ENCODE assay signal across 15 cellular contexts in genomic region chr17:48595107-48595999, GRCh38. TPM values are rescaled to one million over a fixed set of nuclear protein-coding genes. Genes with fewer than 3 reads are reported as not detected.
DNase-seq lines count a peak whose midpoint lies in the region; ATAC-seq and TF ChIP-seq lines count a peak whose summit lies in the region.
"Had no signal": no experiment of that assay in that cellular context is flagged by ENCODE, and none has a peak within 500 bp of the region (broad histone marks: within the 10 kb centered on the region; RNA-seq: fewer than 3 reads in every experiment).

No MANE protein-coding gene starts in this region.

- DNase-seq in activated naive CD4-positive, alpha-beta T cell treated with anti-CD3 and anti-CD28 coated beads, Interleukin-2, amount 10 ng/mL, durations not matched to agents 7 days and 5 days = no peak
- DNase-seq in astrocyte of the spinal cord (ENCODE audit: low read depth, low spot score) (no peak), transverse colon (no peak), RWPE1 (ENCODE audit: low spot score) (no peak), T-helper 9 cell (no peak)
- DNase-seq: HFFc6, NCI-H1694 treated with DMSO at 0.1 percent for 48 hours, NCI-H510A treated with DMSO at 0.1 percent for 48 hours, PC-9, small intestine, testis had no signal

- TF ChIP-seq POLR2A in transverse colon (IDR thresholded peaks at IDR 0.05) = no peak

- in situ Hi-C loops in astrocyte of the spinal cord (cut with HindIII; ENCODE audit: low sequenced_read_pairs) (no loop called here), transverse colon (cut with MboI; ENCODE audit: low pct_ligation_motif_present in 1 of 4, low pct_unique_long_range_greater_than_20kb in 1 of 4, low sequenced_read_pairs in 3 of 4) (loop anchor here in 2 of 4 donors (10.0 kb wide), 2 partner anchors 101 to 251 kb away; no protein-coding TSS in a partner anchor)

- H3K4me1 ChIP-seq in muscle layer of duodenum (ENCODE audit: control insufficient read depth in 1 of 2, insufficient read depth in 2 of 2, low read length in 2 of 2) = peaks cover 11 to 29% of the 10 kb centered on the region in 2 donors
- peaks cover 15 to 91% (median 50%) of the 10 kb centered on the region in 4 donors for H3K4me1 ChIP-seq in transverse colon
- H3K4me1 ChIP-seq: testis had no signal

- peaks cover 48% of the 10 kb centered on the region for H3K4me1 Mint-ChIP-seq in activated naive CD4-positive, alpha-beta T cell treated with anti-CD3 and anti-CD28 coated beads, Interleukin-2, amount 50 U/mL, for 24 hours
- H3K4me1 Mint-ChIP-seq in activated naive CD4-positive, alpha-beta T cell treated with anti-CD3 and anti-CD28 coated beads, Interleukin-2, amount 10 ng/mL, durations not matched to agents 7 days and 5 days = peaks cover 51% of the 10 kb centered on the region

- H3K27ac Mint-ChIP-seq in activated naive CD4-positive, alpha-beta T cell treated with anti-CD3 and anti-CD28 coated beads, Interleukin-2, amount 50 U/mL, for 24 hours = peak overlapping the region; percentile 76
- H3K27ac Mint-ChIP-seq in activated naive CD4-positive, alpha-beta T cell treated with anti-CD3 and anti-CD28 coated beads, Interleukin-2, amount 10 ng/mL, durations not matched to agents 7 days and 5 days = no peak overlapping the region
- H3K27ac Mint-ChIP-seq: HFFc6 had no signal

- peaks cover 2% of the 10 kb centered on the region for H3K36me3 Mint-ChIP-seq in activated naive CD4-positive, alpha-beta T cell treated with anti-CD3 and anti-CD28 coated beads, Interleukin-2, amount 50 U/mL, for 24 hours
- no peaks in the 10 kb centered on the region for H3K36me3 Mint-ChIP-seq in activated naive CD4-positive, alpha-beta T cell treated with anti-CD3 and anti-CD28 coated beads, Interleukin-2, amount 10 ng/mL, durations not matched to agents 7 days and 5 days

- no peak for TF ChIP-seq EP300 in transverse colon (IDR thresholded peaks at IDR 0.05; ENCODE audit: low read depth)

- H3K4me3 ChIP-seq in astrocyte of the spinal cord (ENCODE audit: low read depth, low read length) = peak overlapping the region; percentile 57
- H3K4me3 ChIP-seq in muscle layer of duodenum (ENCODE audit: low read depth in 1 of 2, low read length in 2 of 2) = peak overlapping the region in 1 of 2 donors; percentile 76
- peak overlapping the region in 2 of 4 donors; percentile 45 to 64 for H3K4me3 ChIP-seq in transverse colon
- H3K4me3 ChIP-seq: PC-9 had no signal

- CTCF ChIA-PET in activated naive CD4-positive, alpha-beta T cell treated with anti-CD3 and anti-CD28 coated beads, Interleukin-2, amount 10 ng/mL, durations not matched to agents 7 days and 5 days (lab: Charles Lee) = interaction anchor here (0.5 to 3.8 kb wide), 7 partner anchors 8 to 569 kb away, joined by 3 to 24 read pairs (median 4); no protein-coding TSS in a partner anchor
- CTCF ChIA-PET in RWPE1 (lab: Yijun Ruan, JAX) = no interaction called here

- ATAC-seq in GM18873 (IDR thresholded peaks at IDR 0.05; ENCODE audit: low FRiP score, unreplicated experiment) = no peak

- H3K27ac ChIP-seq in muscle layer of duodenum (ENCODE audit: low read length) (peak overlapping the region; percentile 67), transverse colon (peak overlapping the region; percentile 89 to 95 (median 92)), RWPE1 (no peak overlapping the region)
- H3K27ac ChIP-seq: HL-60, PC-9, testis had no signal

- peaks cover 8% of the 10 kb centered on the region for H3K27me3 ChIP-seq in muscle layer of duodenum (ENCODE audit: low read depth, low read length)
- H3K27me3 ChIP-seq in transverse colon = peaks cover 5% of the 10 kb centered on the region
- H3K27me3 ChIP-seq: testis had no signal

- intact Hi-C loops in transverse colon (cut with DNase I; ENCODE audit: low total_unique reads) = loop anchor here (5.0 kb wide), 1 partner anchor 243 kb away; no protein-coding TSS in a partner anchor

- 66 to 76% methylated on average over 12 to 26 of the region's 26 CpGs for WGBS in transverse colon (ENCODE audit: low coverage in 1 of 2), 2 donors

- no peaks in the 10 kb centered on the region for H3K9me3 Mint-ChIP-seq in activated naive CD4-positive, alpha-beta T cell treated with anti-CD3 and anti-CD28 coated beads, Interleukin-2, amount 50 U/mL, for 24 hours
- no peaks in the 10 kb centered on the region for H3K9me3 Mint-ChIP-seq in activated naive CD4-positive, alpha-beta T cell treated with anti-CD3 and anti-CD28 coated beads, Interleukin-2, amount 10 ng/mL, durations not matched to agents 7 days and 5 days
- H3K9me3 Mint-ChIP-seq: HFFc6 had no signal

- TF ChIP-seq CTCF in astrocyte of the spinal cord (IDR thresholded peaks at IDR 0.05; ENCODE audit: low read depth, low read length) (no peak), transverse colon (IDR thresholded peaks at IDR 0.05) (no peak), RWPE1 (conservative IDR thresholded peaks at IDR 0.05; ENCODE audit: low read depth) (no peak)

- POLR2A ChIA-PET in RWPE1 (lab: Yijun Ruan, JAX; ENCODE audit: low non-redundant PET) = no interaction called here

- peak overlapping the region; percentile 73 for H3K4me3 Mint-ChIP-seq in activated naive CD4-positive, alpha-beta T cell treated with anti-CD3 and anti-CD28 coated beads, Interleukin-2, amount 50 U/mL, for 24 hours
- no peak overlapping the region for H3K4me3 Mint-ChIP-seq in activated naive CD4-positive, alpha-beta T cell treated with anti-CD3 and anti-CD28 coated beads, Interleukin-2, amount 10 ng/mL, durations not matched to agents 7 days and 5 days

- H3K9me3 ChIP-seq in muscle layer of duodenum (ENCODE audit: control insufficient read depth in 1 of 2, low read length in 2 of 2) (no peaks in the 10 kb centered on the region), transverse colon (no peaks in the 10 kb centered on the region)
- H3K9me3 ChIP-seq: testis had no signal

- H3K36me3 ChIP-seq in muscle layer of duodenum (ENCODE audit: control insufficient read depth in 1 of 2, insufficient read depth in 2 of 2, low read length in 2 of 2) (no peaks in the 10 kb centered on the region), transverse colon (peaks cover 0 to 5% (median 0%) of the 10 kb centered on the region in 4 donors)

- H3K27me3 Mint-ChIP-seq in activated naive CD4-positive, alpha-beta T cell treated with anti-CD3 and anti-CD28 coated beads, Interleukin-2, amount 50 U/mL, for 24 hours = peaks cover 77% of the 10 kb centered on the region
- H3K27me3 Mint-ChIP-seq in activated naive CD4-positive, alpha-beta T cell treated with anti-CD3 and anti-CD28 coated beads, Interleukin-2, amount 10 ng/mL, durations not matched to agents 7 days and 5 days = peaks cover 100% of the 10 kb centered on the region

RNA-seq across cellular contexts. Expression of gene HOXB5, which starts 1.8 kb away (rescaled TPM):
- 10 to 100 TPM; 10.5 to 35.4 (median 18.7) TPM for total RNA-seq in transverse colon
- total RNA-seq: HFFc6 had no signal

RNA-seq across cellular contexts. Expression of gene HOXB3, which starts 5.3 kb away (rescaled TPM):
- 10 to 100 TPM; 25.7 to 57.1 (median 34.9) TPM for total RNA-seq in transverse colon
- total RNA-seq: HFFc6 had no signal

RNA-seq across cellular contexts. Expression of gene HOXB6, which starts 9.4 kb away (rescaled TPM):
- total RNA-seq in transverse colon = 10 to 100 TPM; 42.7 to 78.4 (median 62.5) TPM
- total RNA-seq: HFFc6 had no signal

RNA-seq across cellular contexts. Expression of gene HOXB7, which starts 15.5 kb away (rescaled TPM):
- total RNA-seq in transverse colon = 10 to 100 TPM in 3 of 4 donors, not detected in 1; 11.2 to 20.9 (median 16.7) TPM
- total RNA-seq: HFFc6 had no signal

RNA-seq across cellular contexts. Expression of gene HOXB4, which starts 17.2 kb away (rescaled TPM):
- 1 to 10 TPM in 3 of 4 donors, not detected in 1; 1.9 to 4.8 (median 2.0) TPM for total RNA-seq in transverse colon
- total RNA-seq: HFFc6 had no signal
